ENCODE assay signal across 21 cellular contexts in the genomic region with DNA sequence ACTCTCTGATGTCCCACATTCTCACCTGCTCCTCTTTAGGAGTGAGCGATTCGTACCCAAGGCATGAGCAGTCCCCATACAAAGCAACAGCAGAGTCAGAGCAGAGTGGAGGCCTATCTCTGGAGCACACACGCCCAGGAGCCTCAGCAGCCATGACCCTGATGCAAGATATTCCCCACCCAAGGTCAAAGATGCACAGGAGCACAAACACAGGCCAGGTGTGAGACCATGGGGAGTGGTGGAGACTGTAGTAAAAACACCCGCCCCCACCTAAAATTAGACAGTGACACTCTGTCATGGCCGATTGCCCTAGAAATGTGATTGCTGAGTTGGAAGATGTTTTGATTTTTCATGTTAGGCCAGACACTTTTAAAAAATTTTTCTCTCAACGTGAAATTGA. TPM values are rescaled to one million over a fixed set of nuclear protein-coding genes. Genes with fewer than 3 reads are reported as not detected.
DNase-seq lines count a peak whose midpoint lies in the region; ATAC-seq, FAIRE-seq and TF ChIP-seq lines count a peak whose summit lies in the region.
"Had no signal": no experiment of that assay in that cellular context is flagged by ENCODE, and none has a peak within 500 bp of the region (broad histone marks: within the 10 kb centered on the region; RNA-seq: fewer than 3 reads in every experiment).

No MANE protein-coding gene starts in this region.

- peaks cover 33% of the 10 kb centered on the region for H3K4me1 Mint-ChIP-seq in endothelial cell (ENCODE audit: unreplicated experiment)
- H3K4me1 Mint-ChIP-seq in CD8-positive, alpha-beta memory T cell = peaks cover 25 to 37% (median 26%) of the 10 kb centered on the region in 3 donors

- POLR2A ChIA-PET in AG04450 (lab: Yijun Ruan, JAX) = no interaction called here
- POLR2A ChIA-PET in CD8-positive, alpha-beta memory T cell (lab: Charles Lee) = no interaction called here

- H3K9me3 ChIP-seq in AG04450 (ENCODE audit: control insufficient read depth, insufficient read depth, low read length) = peaks cover 12% of the 10 kb centered on the region
- no peaks in the 10 kb centered on the region for H3K9me3 ChIP-seq in pancreas
- H3K9me3 ChIP-seq in CD8-positive, alpha-beta memory T cell (ENCODE audit: low read length) = no peaks in the 10 kb centered on the region

- H3K27me3 ChIP-seq in AG04450 (ENCODE audit: control insufficient read depth, insufficient read depth, low read length) (no peaks in the 10 kb centered on the region), pancreas (no peaks in the 10 kb centered on the region)
- H3K27me3 ChIP-seq in CD8-positive, alpha-beta memory T cell (ENCODE audit: insufficient read depth, low read length, poor library complexity, severe bottlenecking) = no peaks in the 10 kb centered on the region

- no peak for ATAC-seq in pancreas
- no peak for ATAC-seq in GM21390 (IDR thresholded peaks at IDR 0.05; ENCODE audit: unreplicated experiment)
- ATAC-seq: PC-3 had no signal

- WGBS in pancreas, 2 donors = 46 to 52% methylated on average over 6 of the region's 6 CpGs

- H3K27ac ChIP-seq in AG04450 (ENCODE audit: low read depth, low read length) (peak overlapping the region; percentile 52), pancreas (peak overlapping the region in 3 of 4 donors; percentile 8 to 42 (median 28))
- no peak overlapping the region for H3K27ac ChIP-seq in CD8-positive, alpha-beta memory T cell (ENCODE audit: low read depth, low read length)

- no peak overlapping the region for H3K4me3 ChIP-seq in AG04450 (ENCODE audit: low read depth, low read length)
- H3K4me3 ChIP-seq in pancreas = no peak overlapping the region
- H3K4me3 ChIP-seq in CD8-positive, alpha-beta memory T cell (ENCODE audit: low read length) = no peak overlapping the region

- TF ChIP-seq CTCF in AG04450 (IDR thresholded peaks at IDR 0.05; ENCODE audit: low read depth, low read length) (no peak), endothelial cell (IDR thresholded peaks at IDR 0.05; ENCODE audit: unreplicated experiment) (no peak), pancreas (IDR thresholded peaks at IDR 0.05) (no peak)

- H3K27me3 Mint-ChIP-seq in endothelial cell (ENCODE audit: unreplicated experiment) = no peaks in the 10 kb centered on the region
- no peaks in the 10 kb centered on the region for H3K27me3 Mint-ChIP-seq in CD8-positive, alpha-beta memory T cell

- no peak for DNase-seq in AG04450 (ENCODE audit: low read depth, low spot score)
- peak; percentile 43 for DNase-seq in NAMALWA (ENCODE audit: low spot score)
- DNase-seq in endothelial cell (ENCODE audit: low spot score) = no peak
- DNase-seq in pancreas = peak in 2 of 6 donors; percentile 1 to 11
- no peak for DNase-seq in activated naive CD4-positive, alpha-beta T cell treated with Interleukin-2 at 50 U/mL for 16 hours
- no peak for DNase-seq in stimulated activated CD4-positive, alpha-beta T cell treated with anti-CD3 and anti-CD28 coated beads, Interleukin-1b, Interleukin-23, amount 100 ng/mL, for 48 hours
- no peak for DNase-seq in CD8-positive, alpha-beta memory T cell
- DNase-seq: EL, hypothalamus, KBM-7, NCI-H1436, NCI-H446, PC-3 had no signal

- H3K36me3 Mint-ChIP-seq in endothelial cell (ENCODE audit: low read depth, unreplicated experiment) = peaks cover 42% of the 10 kb centered on the region
- H3K36me3 Mint-ChIP-seq in CD8-positive, alpha-beta memory T cell = peaks cover 11 to 37% (median 27%) of the 10 kb centered on the region in 3 donors

- no peaks in the 10 kb centered on the region for H3K9me3 Mint-ChIP-seq in endothelial cell (ENCODE audit: unreplicated experiment)
- peaks cover 0 to 2% (median 0%) of the 10 kb centered on the region in 5 donors for H3K9me3 Mint-ChIP-seq in CD8-positive, alpha-beta memory T cell

- peak overlapping the region; percentile 46 for H3K27ac Mint-ChIP-seq in endothelial cell (ENCODE audit: unreplicated experiment)
- peak overlapping the region in 2 of 8 donors; percentile 46 to 79 for H3K27ac Mint-ChIP-seq in CD8-positive, alpha-beta memory T cell

- CTCF ChIA-PET in AG04450 (lab: Charles Lee) = no interaction called here
- CTCF ChIA-PET in CD8-positive, alpha-beta memory T cell (lab: Charles Lee) = no interaction called here

- no peak for FAIRE-seq in pancreas (lab: Jason Lieb, UNC)
- FAIRE-seq: GM12891, GM19239, H1 had no signal

- intact Hi-C loops in pancreas (cut with DNase I) = no loop called here

- peaks cover 40 to 52% (median 42%) of the 10 kb centered on the region in 3 donors for H3K4me1 ChIP-seq in pancreas
- H3K4me1 ChIP-seq in CD8-positive, alpha-beta memory T cell (ENCODE audit: insufficient read depth, low read length) = peaks cover 4% of the 10 kb centered on the region

- H3K36me3 ChIP-seq in pancreas = peaks cover 0 to 24% (median 19%) of the 10 kb centered on the region in 3 donors
- H3K36me3 ChIP-seq in CD8-positive, alpha-beta memory T cell (ENCODE audit: insufficient read depth, low read length) = no peaks in the 10 kb centered on the region

- peak overlapping the region; percentile 48 for H3K4me3 Mint-ChIP-seq in endothelial cell (ENCODE audit: unreplicated experiment)
- no peak overlapping the region for H3K4me3 Mint-ChIP-seq in CD8-positive, alpha-beta memory T cell

RNA-seq across cellular contexts. Expression of gene RRBP1, which starts 21.4 kb away (rescaled TPM):
- polyA plus RNA-seq in AG04450 (2011; rRNA removed) (151 and 153 TPM in 2 replicates), pancreas (100 to 1,000 TPM; 170 to 269 TPM)
- 115 and 130 TPM in 2 replicates for polyA minus RNA-seq in AG04450 (2011; rRNA and poly(A)+ RNA removed)
- total RNA-seq in endothelial cell (ENCODE audit: unreplicated experiment) (179 TPM), pancreas (100 to 1,000 TPM; 339 to 442 (median 354) TPM)
- 10 to 100 TPM; 22.8 to 25.3 TPM for total RNA-seq in CD8-positive, alpha-beta memory T cell
- polyA plus RNA-seq in CD8-positive, alpha-beta memory T cell = 17.4 TPM

RNA-seq across cellular contexts. Expression of gene BANF2, which starts 39.1 kb away (rescaled TPM):
- not detected in 2 replicates for polyA plus RNA-seq in AG04450 (2011; rRNA removed)
- polyA minus RNA-seq in AG04450 (2011; rRNA and poly(A)+ RNA removed) = not detected in 2 replicates
- total RNA-seq in endothelial cell (ENCODE audit: unreplicated experiment) = not detected
- total RNA-seq in pancreas = 1 to 10 TPM in 5 of 6 donors, under 1 TPM in 1; 0.88 to 6.4 (median 2.0) TPM
- polyA plus RNA-seq in pancreas = 1 to 10 TPM in 1 of 2 donors, under 1 TPM in 1; 0.59 to 1.3 TPM
- not detected for total RNA-seq in CD8-positive, alpha-beta memory T cell
- polyA plus RNA-seq in CD8-positive, alpha-beta memory T cell = not detected
- total RNA-seq: epithelial cell of proximal tubule; H1; lower leg skin; PC-3; T-helper 2 cell treated with Interferon-gamma antibody and Interleukin-4, amounts not matched to agents 100 ng/mL and 5 ng/mL, for 36 hours had no signal
- polyA plus RNA-seq: BJ, H1 had no signal
